In genomic region chr9:2815661-2816060, GRCh38 we compare ENCODE assay signal across 22 cellular contexts. TPM values are rescaled to one million over a fixed set of nuclear protein-coding genes. Genes with fewer than 3 reads are reported as not detected.
DNase-seq lines count a peak whose midpoint lies in the region; ATAC-seq and TF ChIP-seq lines count a peak whose summit lies in the region.
"Had no signal": no experiment of that assay in that cellular context is flagged by ENCODE, and none has a peak within 500 bp of the region (broad histone marks: within the 10 kb centered on the region; RNA-seq: fewer than 3 reads in every experiment).

No MANE protein-coding gene starts in this region.

- H3K27ac ChIP-seq in HUES64 (ENCODE audit: low read depth, low read length) (peak overlapping the region; percentile 45; the same call in 1 of the 2 replicates), lung (ENCODE audit: low read depth in 1 of 2, low read length in 1 of 2) (peak overlapping the region; percentile 62 to 64), tibial artery (peak overlapping the region; percentile 73 to 84)

- WGBS in HUES64 = 97% methylated on average over 2 of the region's 2 CpGs
- 84 to 87% methylated on average over 2 of the region's 2 CpGs for WGBS in lung, 2 donors

- no peaks in the 10 kb centered on the region for H3K27me3 ChIP-seq in HUES64 (ENCODE audit: insufficient read depth, low read length)
- H3K27me3 ChIP-seq in lung (ENCODE audit: control insufficient read depth, insufficient read depth) = no peaks in the 10 kb centered on the region
- H3K27me3 ChIP-seq in tibial artery = no peaks in the 10 kb centered on the region
- H3K27me3 ChIP-seq: adrenal gland, tibial nerve had no signal

- no peak overlapping the region for H3K4me3 Mint-ChIP-seq in chondrocyte (ENCODE audit: unreplicated experiment)
- H3K4me3 Mint-ChIP-seq: mesothelial cell of epicardium had no signal

- H3K4me3 ChIP-seq in HUES64 (ENCODE audit: low read length) (no peak overlapping the region), lung (no peak overlapping the region), tibial artery (no peak overlapping the region)
- H3K4me3 ChIP-seq: adrenal gland, tibial nerve had no signal

- TF ChIP-seq CTCF in chondrocyte (IDR thresholded peaks at IDR 0.05) (no peak), lung (IDR thresholded peaks at IDR 0.05; ENCODE audit: control extremely low read depth, extremely low read depth) (no peak), tibial artery (IDR thresholded peaks at IDR 0.05) (no peak)

- DNase-seq in chondrocyte (ENCODE audit: low spot score) (no peak), lung (ENCODE audit: low spot score) (no peak), tibial artery (no peak), hypothalamus (lab: John Stamatoyannopoulos, UW) (no peak), DMS 273 treated with DMSO at 0.1 percent for 48 hours (lab: John Stamatoyannopoulos, UW) (no peak), putamen (ENCODE audit: low spot score) (no peak)
- DNase-seq: activated effector memory CD4-positive, alpha-beta T cell treated with Interleukin-2 at 50 U/mL for 16 hours; adrenal gland; AML-193; effector memory CD4-positive, alpha-beta T cell; GOT3; Kasumi-1; NCI-H1092 treated with DMSO at 0.1 percent for 48 hours; NCI-H2081 treated with DMSO at 0.1 percent for 48 hours; NCI-H510A; NK-92 treated with Interleukin-12 subunit alpha and Interleukin-12 subunit beta, amount 100 ng/mL, for 24 hours; SK-N-SH; stimulated activated CD4-positive, alpha-beta T cell treated with anti-CD3 and anti-CD28 coated beads, Interleukin-15, amount 100 ng/mL, for 24 hours; T1000 had no signal

- H3K36me3 ChIP-seq in HUES64 (ENCODE audit: insufficient read depth, low read length) (peaks cover 78% of the 10 kb centered on the region), lung (ENCODE audit: control insufficient read depth in 2 of 2, insufficient read depth in 2 of 2, low read length in 2 of 2) (peaks cover 7 to 17% of the 10 kb centered on the region in 2 donors), tibial artery (peaks cover 0 to 13% (median 7%) of the 10 kb centered on the region in 3 donors)

- H3K4me1 Mint-ChIP-seq in chondrocyte (ENCODE audit: low read depth) = peaks cover 49% of the 10 kb centered on the region

- H3K36me3 Mint-ChIP-seq in chondrocyte (ENCODE audit: low read depth) = peaks cover 17% of the 10 kb centered on the region

- no peaks in the 10 kb centered on the region for H3K9me3 Mint-ChIP-seq in chondrocyte (ENCODE audit: low read depth)

- no peaks in the 10 kb centered on the region for H3K9me3 ChIP-seq in HUES64 (ENCODE audit: insufficient read depth, low read depth, low read length)
- H3K9me3 ChIP-seq in lung (ENCODE audit: control insufficient read depth in 2 of 2, insufficient read depth in 1 of 2, low read length in 1 of 2) = no peaks in the 10 kb centered on the region
- no peaks in the 10 kb centered on the region for H3K9me3 ChIP-seq in tibial artery
- H3K9me3 ChIP-seq: adrenal gland, SK-N-SH, tibial nerve had no signal

- no peak overlapping the region for H3K9ac ChIP-seq in HUES64 (ENCODE audit: low read depth, low read length)
- H3K9ac ChIP-seq: SK-N-SH had no signal

- peak overlapping the region; percentile 93 for H3K27ac Mint-ChIP-seq in chondrocyte (ENCODE audit: unreplicated experiment)

- intact Hi-C loops in tibial artery (cut with DNase I; ENCODE audit: low total_unique reads) = no loop called here

- H3K27me3 Mint-ChIP-seq in chondrocyte (ENCODE audit: low read depth) = no peaks in the 10 kb centered on the region

- ATAC-seq in lung (ENCODE audit: insufficient read depth, low FRiP score) = no peak

- peaks cover 71% of the 10 kb centered on the region for H3K4me1 ChIP-seq in HUES64 (ENCODE audit: insufficient read depth, low read length)
- H3K4me1 ChIP-seq in lung (ENCODE audit: control insufficient read depth in 2 of 2, insufficient read depth in 2 of 2, low read length in 2 of 2) = peaks cover 2 to 24% of the 10 kb centered on the region in 2 donors
- peaks cover 0 to 59% (median 22%) of the 10 kb centered on the region in 4 donors for H3K4me1 ChIP-seq in tibial artery

RNA-seq across cellular contexts. Expression of gene PUM3, which starts 28.2 kb away (rescaled TPM):
- polyA plus RNA-seq in HUES64 (2013, experiment 1 of 2) = 62.9 TPM
- 57.2 TPM for polyA plus RNA-seq in HUES64 (2013, experiment 2 of 2)
- total RNA-seq in chondrocyte = 34.5 to 59.0 TPM (median 38.4 TPM) in 3 replicates
- total RNA-seq in lung = 10 to 100 TPM; 36.7 to 41.7 TPM
- 10 to 100 TPM; 29.1 to 38.2 TPM for polyA plus RNA-seq in lung
